In the genomic region with DNA sequence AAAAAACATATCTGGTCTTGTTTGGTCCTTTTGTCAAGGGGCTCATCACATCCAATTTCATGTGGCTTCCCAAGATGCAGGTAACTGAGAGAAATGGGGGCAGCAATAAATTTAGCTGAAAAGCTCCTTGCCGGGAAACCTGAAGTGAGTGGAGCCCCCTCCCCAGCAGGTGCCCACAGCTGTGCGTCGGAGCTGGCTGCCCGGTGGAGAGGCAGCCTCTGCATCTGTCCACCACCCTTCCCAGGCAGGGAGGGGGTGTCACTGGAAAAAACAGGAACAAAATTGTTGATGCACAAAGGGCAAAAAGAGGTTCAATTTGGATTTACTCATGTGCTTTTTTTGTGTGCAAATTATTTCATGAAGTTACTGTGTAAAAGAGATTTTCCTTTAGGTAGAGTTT, we compare ENCODE assay signal across 17 cellular contexts.
"Had no signal": no experiment of that assay in that cellular context is flagged by ENCODE, and none has a peak within 500 bp of the region (broad histone marks: within the 10 kb centered on the region; RNA-seq: fewer than 3 reads in every experiment).

No MANE protein-coding gene starts in this region.

- H3K9me3 ChIP-seq: adrenal gland, colonic mucosa, esophagus muscularis mucosa, right atrium auricular region, transverse colon had no signal

- H3K79me2 ChIP-seq: hepatocyte had no signal

- H3K27me3 Mint-ChIP-seq: activated CD4-positive, alpha-beta memory T cell treated with anti-CD3 and anti-CD28 coated beads, Interleukin-2, amount 10 ng/mL, durations not matched to agents 7 days and 5 days had no signal

- H3K27ac ChIP-seq: colonic mucosa, esophagus muscularis mucosa, right atrium auricular region, transverse colon, VCaP had no signal

- H3K36me3 ChIP-seq: adrenal gland, colonic mucosa, esophagus muscularis mucosa, right atrium auricular region, transverse colon had no signal

- H3K4me3 ChIP-seq: adrenal gland, colonic mucosa, esophagus muscularis mucosa, hepatocyte, right atrium auricular region, skin epidermis, transverse colon had no signal

- H3K27ac Mint-ChIP-seq: activated CD4-positive, alpha-beta memory T cell treated with anti-CD3 and anti-CD28 coated beads, Interleukin-2, amount 10 ng/mL, durations not matched to agents 7 days and 5 days; activated naive CD4-positive, alpha-beta T cell treated with anti-CD3 and anti-CD28 coated beads, Interleukin-2, amount 50 U/mL, for 24 hours; progenitor cell of endocrine pancreas had no signal

- H3K9me3 Mint-ChIP-seq: activated CD4-positive, alpha-beta memory T cell treated with anti-CD3 and anti-CD28 coated beads, Interleukin-2, amount 10 ng/mL, durations not matched to agents 7 days and 5 days; activated naive CD4-positive, alpha-beta T cell treated with anti-CD3 and anti-CD28 coated beads, Interleukin-2, amount 50 U/mL, for 24 hours; activated T-cell treated with anti-CD3 and anti-CD28 coated beads, Interleukin-2, amount 50 U/mL, for 4 hours had no signal

- H3K4me1 ChIP-seq: adrenal gland, colonic mucosa, transverse colon had no signal

- DNase-seq: activated CD4-positive, alpha-beta memory T cell treated with anti-CD3 and anti-CD28 coated beads, Interleukin-2, amount 10 ng/mL, durations not matched to agents 7 days and 5 days; activated effector memory CD4-positive, alpha-beta T cell treated with Interleukin-2 at 50 U/mL for 16 hours; activated T-cell treated with anti-CD3 and anti-CD28 coated beads, Interleukin-2, amount 50 U/mL, for 4 hours; adrenal gland; colonic mucosa; stimulated activated CD4-positive, alpha-beta T cell treated with anti-CD3 and anti-CD28 coated beads, Interleukin-4, amount 100 ng/mL, for 24 hours; stimulated activated naive CD4-positive, alpha-beta T cell; T-helper 1 cell; T1000; transverse colon had no signal

- H3K4me1 Mint-ChIP-seq: activated CD4-positive, alpha-beta memory T cell treated with anti-CD3 and anti-CD28 coated beads, Interleukin-2, amount 10 ng/mL, durations not matched to agents 7 days and 5 days; activated naive CD4-positive, alpha-beta T cell treated with anti-CD3 and anti-CD28 coated beads, Interleukin-2, amount 50 U/mL, for 24 hours had no signal

- H3K4me3 Mint-ChIP-seq: activated CD4-positive, alpha-beta memory T cell treated with anti-CD3 and anti-CD28 coated beads, Interleukin-2, amount 10 ng/mL, durations not matched to agents 7 days and 5 days; activated naive CD4-positive, alpha-beta T cell treated with anti-CD3 and anti-CD28 coated beads, Interleukin-2, amount 50 U/mL, for 24 hours; activated T-cell treated with anti-CD3 and anti-CD28 coated beads, Interleukin-2, amount 50 U/mL, for 4 hours had no signal

- H3K27me3 ChIP-seq: adrenal gland, colonic mucosa, esophagus muscularis mucosa, hepatocyte, right atrium auricular region, transverse colon had no signal

- H2AFZ ChIP-seq: hepatocyte had no signal
